9 cellular contexts compared by ENCODE assay signal in the genomic region with DNA sequence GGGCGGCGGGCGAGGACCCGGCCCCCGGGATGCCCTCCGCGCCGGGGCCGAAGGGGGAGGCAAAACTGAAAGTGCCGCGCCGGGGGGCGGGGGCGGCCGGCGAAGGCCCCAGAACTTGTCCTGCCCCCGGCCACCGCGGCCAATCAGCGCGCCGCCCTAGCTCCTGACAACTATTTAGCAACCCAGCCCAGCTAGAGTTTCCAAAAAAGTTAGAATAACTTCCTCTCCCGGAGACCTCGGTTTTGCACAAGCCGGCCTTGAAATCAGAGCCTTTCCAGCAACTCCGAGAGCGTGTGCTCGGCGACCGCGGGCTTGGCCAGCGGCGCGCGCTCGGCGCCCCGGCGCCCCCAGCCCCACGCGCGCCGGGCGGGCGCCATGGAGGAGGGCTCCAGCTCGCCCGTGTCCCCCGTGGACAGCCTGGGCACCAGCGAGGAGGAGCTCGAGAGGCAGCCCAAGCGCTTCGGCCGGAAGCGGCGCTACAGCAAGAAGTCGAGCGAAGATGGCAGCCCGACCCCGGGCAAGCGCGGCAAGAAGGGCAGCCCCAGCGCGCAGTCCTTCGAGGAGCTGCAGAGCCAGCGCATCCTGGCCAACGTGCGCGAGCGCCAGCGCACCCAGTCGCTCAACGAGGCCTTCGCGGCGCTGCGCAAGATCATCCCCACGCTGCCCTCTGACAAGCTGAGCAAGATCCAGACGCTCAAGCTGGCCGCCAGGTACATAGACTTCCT. TPM values are rescaled to one million over a fixed set of nuclear protein-coding genes. Genes with fewer than 3 reads are reported as not detected.
DNase-seq lines count a peak whose midpoint lies in the region; ATAC-seq lines count a peak whose summit lies in the region.
"Had no signal": no experiment of that assay in that cellular context is flagged by ENCODE, and none has a peak within 500 bp of the region (broad histone marks: within the 10 kb centered on the region; RNA-seq: fewer than 3 reads in every experiment).

A gene (plus strand): TSS at position 245 of the 725 bp plus-strand sequence. CDS start 131 bp downstream, at position 376.

- no peak within 1 kb of the TSS for H3K27ac Mint-ChIP-seq in activated CD4-positive, alpha-beta memory T cell treated with anti-CD3 and anti-CD28 coated beads, Interleukin-2, amount 10 ng/mL, durations not matched to agents 7 days and 5 days
- H3K27ac Mint-ChIP-seq in activated naive CD8-positive, alpha-beta T cell treated with anti-CD3 and anti-CD28 coated beads for 36 hours: no peak within 1 kb of the TSS
- no peak within 1 kb of the TSS for H3K27ac Mint-ChIP-seq in activated T-cell treated with anti-CD3 and anti-CD28 coated beads, Interleukin-2, amount 50 U/mL, for 24 hours

- H3K27me3 ChIP-seq in ACC112 (ENCODE audit: insufficient read depth, low read length) (no peaks in the 10 kb centered on the region), mucosa of stomach (ENCODE audit: control insufficient read depth, insufficient read depth, low read length) (peaks cover 57% of the 10 kb centered on the region)

- no peaks in the 10 kb centered on the region for H3K36me3 ChIP-seq in ACC112 (ENCODE audit: insufficient read depth, low read length)
- no peaks in the 10 kb centered on the region for H3K36me3 ChIP-seq in mucosa of stomach (ENCODE audit: control insufficient read depth, insufficient read depth, low read length)

- ATAC-seq in GM18861 (IDR thresholded peaks at IDR 0.05; ENCODE audit: unreplicated experiment): no peak

- no peaks in the 10 kb centered on the region for H3K9me3 ChIP-seq in mucosa of stomach (ENCODE audit: control insufficient read depth, low read length)

- no peaks in the 10 kb centered on the region for H3K36me3 Mint-ChIP-seq in activated CD4-positive, alpha-beta memory T cell treated with anti-CD3 and anti-CD28 coated beads, Interleukin-2, amount 10 ng/mL, durations not matched to agents 7 days and 5 days (ENCODE audit: low read depth)
- H3K36me3 Mint-ChIP-seq in activated naive CD8-positive, alpha-beta T cell treated with anti-CD3 and anti-CD28 coated beads for 36 hours: no peaks in the 10 kb centered on the region
- no peaks in the 10 kb centered on the region for H3K36me3 Mint-ChIP-seq in activated T-cell treated with anti-CD3 and anti-CD28 coated beads, Interleukin-2, amount 50 U/mL, for 24 hours (ENCODE audit: low read depth)

- DNase-seq in MV-4-11 (lab: John Stamatoyannopoulos, UW) (peak; percentile 37), epithelial cell of prostate (ENCODE audit: low read depth, low spot score) (peak; percentile 33)
- DNase-seq in activated CD4-positive, alpha-beta memory T cell treated with anti-CD3 and anti-CD28 coated beads, Interleukin-2, amount 10 ng/mL, durations not matched to agents 7 days and 5 days: no peak
- DNase-seq in activated naive CD8-positive, alpha-beta T cell treated with anti-CD3 and anti-CD28 coated beads for 36 hours: no peak
- DNase-seq in activated T-cell treated with anti-CD3 and anti-CD28 coated beads, Interleukin-2, amount 50 U/mL, for 24 hours: no peak

- no peaks in the 10 kb centered on the region for H3K9me3 Mint-ChIP-seq in activated CD4-positive, alpha-beta memory T cell treated with anti-CD3 and anti-CD28 coated beads, Interleukin-2, amount 10 ng/mL, durations not matched to agents 7 days and 5 days
- H3K9me3 Mint-ChIP-seq in activated naive CD8-positive, alpha-beta T cell treated with anti-CD3 and anti-CD28 coated beads for 36 hours: no peaks in the 10 kb centered on the region
- no peaks in the 10 kb centered on the region for H3K9me3 Mint-ChIP-seq in activated T-cell treated with anti-CD3 and anti-CD28 coated beads, Interleukin-2, amount 50 U/mL, for 24 hours

- H3K4me3 Mint-ChIP-seq in activated CD4-positive, alpha-beta memory T cell treated with anti-CD3 and anti-CD28 coated beads, Interleukin-2, amount 10 ng/mL, durations not matched to agents 7 days and 5 days: no peak within 1 kb of the TSS
- H3K4me3 Mint-ChIP-seq in activated naive CD8-positive, alpha-beta T cell treated with anti-CD3 and anti-CD28 coated beads for 36 hours: no peak within 1 kb of the TSS
- no peak within 1 kb of the TSS for H3K4me3 Mint-ChIP-seq in activated T-cell treated with anti-CD3 and anti-CD28 coated beads, Interleukin-2, amount 50 U/mL, for 24 hours

- peak within 1 kb of the TSS; percentile 50 for H3K9ac ChIP-seq in mucosa of stomach (ENCODE audit: low read length)

- H3K4me1 ChIP-seq in ACC112 (ENCODE audit: control insufficient read depth, insufficient read depth, low read length, unreplicated experiment) (peaks cover 19% of the 10 kb centered on the region), mucosa of stomach (ENCODE audit: control insufficient read depth, insufficient read depth, low read length) (peaks cover 3% of the 10 kb centered on the region)

- no peaks in the 10 kb centered on the region for H3K4me1 Mint-ChIP-seq in activated CD4-positive, alpha-beta memory T cell treated with anti-CD3 and anti-CD28 coated beads, Interleukin-2, amount 10 ng/mL, durations not matched to agents 7 days and 5 days
- H3K4me1 Mint-ChIP-seq in activated naive CD8-positive, alpha-beta T cell treated with anti-CD3 and anti-CD28 coated beads for 36 hours: no peaks in the 10 kb centered on the region
- H3K4me1 Mint-ChIP-seq in activated T-cell treated with anti-CD3 and anti-CD28 coated beads, Interleukin-2, amount 50 U/mL, for 24 hours (ENCODE audit: low read depth): peaks cover 2% of the 10 kb centered on the region

- H3K27me3 Mint-ChIP-seq in activated CD4-positive, alpha-beta memory T cell treated with anti-CD3 and anti-CD28 coated beads, Interleukin-2, amount 10 ng/mL, durations not matched to agents 7 days and 5 days: peaks cover 67% of the 10 kb centered on the region
- H3K27me3 Mint-ChIP-seq in activated naive CD8-positive, alpha-beta T cell treated with anti-CD3 and anti-CD28 coated beads for 36 hours: peaks cover 71% of the 10 kb centered on the region
- H3K27me3 Mint-ChIP-seq in activated T-cell treated with anti-CD3 and anti-CD28 coated beads, Interleukin-2, amount 50 U/mL, for 24 hours: peaks cover 75% of the 10 kb centered on the region

- H3K27ac ChIP-seq in ACC112 (ENCODE audit: low read depth, low read length) (peak within 1 kb of the TSS; percentile 57; the same call in 1 of the 2 replicates), epithelial cell of prostate (peak within 1 kb of the TSS; percentile 44)

- peaks cover 58% of the 10 kb centered on the region for H3K79me2 ChIP-seq in ACC112 (ENCODE audit: control insufficient read depth, insufficient read depth, low read length, unreplicated experiment)

- H3K4me3 ChIP-seq in ACC112 (ENCODE audit: low read depth, low read length) (peak within 1 kb of the TSS; percentile 98), mucosa of stomach (ENCODE audit: low read length) (no peak within 1 kb of the TSS)

- CTCF ChIA-PET in activated CD4-positive, alpha-beta memory T cell treated with anti-CD3 and anti-CD28 coated beads, Interleukin-2, amount 10 ng/mL, durations not matched to agents 7 days and 5 days (lab: Charles Lee): no interaction called here

- POLR2A ChIA-PET in activated CD4-positive, alpha-beta memory T cell treated with anti-CD3 and anti-CD28 coated beads, Interleukin-2, amount 10 ng/mL, durations not matched to agents 7 days and 5 days (lab: Charles Lee): no interaction called here

- H2AFZ ChIP-seq in ACC112 (ENCODE audit: low read length, unreplicated experiment): peak within 1 kb of the TSS; percentile 82

RNA-seq across cellular contexts. Expression of the gene that starts here (rescaled TPM):
- total RNA-seq in activated CD4-positive, alpha-beta memory T cell treated with anti-CD3 and anti-CD28 coated beads, Interleukin-2, amount 10 ng/mL, durations not matched to agents 7 days and 5 days: not detected
- not detected for total RNA-seq in activated naive CD8-positive, alpha-beta T cell treated with anti-CD3 and anti-CD28 coated beads for 36 hours
- total RNA-seq: activated CD8-positive, alpha-beta memory T cell treated with anti-CD3 and anti-CD28 coated beads for 36 hours had no signal

Comparison
In these comparisons a context has a peak if more than half of its experiments do, and no peak if none do; other contexts are left out.
1. DNase-seq: peak in MV-4-11 (single experiment) and epithelial cell of prostate (single experiment); none in activated CD4-positive, alpha-beta memory T cell treated with anti-CD3 and anti-CD28 coated beads, Interleukin-2, amount 10 ng/mL, durations not matched to agents 7 days and 5 days (single experiment), activated naive CD8-positive, alpha-beta T cell treated with anti-CD3 and anti-CD28 coated beads for 36 hours (single experiment) and activated T-cell treated with anti-CD3 and anti-CD28 coated beads, Interleukin-2, amount 50 U/mL, for 24 hours (single experiment).